ENCODE assay signal across 1 cellular context in genomic region chr4:185144601-185145240, GRCh38.
TF ChIP-seq lines count a peak whose summit lies in the region.

No MANE protein-coding gene starts in this region.

TF ChIP-seq in HEK293T, 16 proteins besides CTCF, POLR2A, EP300 and RAD21 (continued from another document):
- no peak for TF ChIP-seq FOXA1 (IDR thresholded peaks at IDR 0.05)
- no peak for TF ChIP-seq L3MBTL2 (conservative IDR thresholded peaks at IDR 0.05)
